Comparison of ENCODE assay signal across 34 cellular contexts in genomic region chr6:111936718-111937117, GRCh38.
"Had no signal": no experiment of that assay in that cellular context is flagged by ENCODE, and none has a peak within 500 bp of the region (broad histone marks: within the 10 kb centered on the region; RNA-seq: fewer than 3 reads in every experiment).

No MANE protein-coding gene starts in this region.

- H3K4me1 ChIP-seq: adrenal gland, body of pancreas, breast epithelium had no signal

- H3K27ac ChIP-seq: adrenal gland, body of pancreas, brain microvascular endothelial cell, breast epithelium, VCaP had no signal

- H3K27me3 Mint-ChIP-seq: activated CD4-positive, alpha-beta memory T cell treated with anti-CD3 and anti-CD28 coated beads for 36 hours; activated CD8-positive, alpha-beta T cell treated with anti-CD3 and anti-CD28 coated beads for 36 hours; activated naive CD8-positive, alpha-beta T cell treated with anti-CD3 and anti-CD28 coated beads for 36 hours; activated T-helper 17 cell treated with anti-CD3 and anti-CD28 coated beads, Interleukin-2, amount 50 U/mL, for 72 hours had no signal

- H3K27ac Mint-ChIP-seq: activated B cell treated with CpG ODN at 0.5 μM for 24 hours; activated CD4-positive, alpha-beta memory T cell treated with anti-CD3 and anti-CD28 coated beads for 36 hours; activated CD4-positive, alpha-beta T cell treated with anti-CD3 and anti-CD28 coated beads, Interleukin-2, amount 10 ng/mL, durations not matched to agents 24 days and 14 days; activated CD8-positive, alpha-beta T cell treated with anti-CD3 and anti-CD28 coated beads for 36 hours; activated naive CD4-positive, alpha-beta T cell treated with anti-CD3 and anti-CD28 coated beads for 36 hours; activated naive CD4-positive, alpha-beta T cell treated with anti-CD3 and anti-CD28 coated beads, Interleukin-2, amount 50 U/mL, for 72 hours; activated naive CD8-positive, alpha-beta T cell treated with anti-CD3 and anti-CD28 coated beads for 36 hours; activated T-cell treated with anti-CD3 and anti-CD28 coated beads, Interleukin-2, amount 50 U/mL, for 72 hours; activated T-helper 1 cell treated with anti-CD3 and anti-CD28 coated beads, Interleukin-12 subunit alpha, Interleukin-12 subunit beta, Interleukin-2, Interleukin-4 antibody, amounts not matched to agents 30 ng/mL and 10 ng/mL and 1 ng/mL, durations not matched to agents 14 hours and 24 hours and 36 hours; activated T-helper 17 cell treated with anti-CD3 and anti-CD28 coated beads, Interleukin-2, amount 50 U/mL, for 72 hours; T-helper 1 cell treated with Interleukin-12 subunit alpha and Interleukin-12 subunit beta and Interleukin-4 antibody, amounts not matched to agents 30 μg/mL and 1 μg/mL, for 36 hours; T-helper 2 cell treated with Interferon-gamma antibody and Interleukin-4, amounts not matched to agents 5 μg/mL and 100 μg/mL, for 36 hours had no signal

- DNase-seq: activated B cell treated with CpG ODN at 0.5 μM for 24 hours; activated CD4-positive, alpha-beta memory T cell treated with anti-CD3 and anti-CD28 coated beads for 36 hours; activated CD4-positive, alpha-beta T cell treated with anti-CD3 and anti-CD28 coated beads for 4 hours; activated CD4-positive, alpha-beta T cell treated with anti-CD3 and anti-CD28 coated beads, Interleukin-2, amount 10 ng/mL, durations not matched to agents 24 days and 14 days; activated CD4-positive, alpha-beta T cell treated with anti-CD3 and anti-CD28 coated beads, Interleukin-2, amount 50 U/mL, for 1 hour; activated CD4-positive, alpha-beta T cell treated with anti-CD3 and anti-CD28 coated beads, Interleukin-2, amount 50 U/mL, for 4 hours; activated CD4-positive, CD25-positive, alpha-beta regulatory T cell treated with anti-CD3 and anti-CD28 coated beads, Interleukin-2, amount 50 U/mL, for 72 hours; activated CD8-positive, alpha-beta memory T cell treated with anti-CD3 and anti-CD28 coated beads, Interleukin-2, amount 50 U/mL, for 4 hours; activated CD8-positive, alpha-beta T cell treated with anti-CD3 and anti-CD28 coated beads for 36 hours; activated effector memory CD4-positive, alpha-beta T cell treated with anti-CD3 and anti-CD28 coated beads, Interleukin-2, amount 50 U/mL, for 16 hours; activated gamma-delta T cell treated with Interleukin-2 at 50 U/mL for 16 hours; activated naive CD4-positive, alpha-beta T cell; activated naive CD4-positive, alpha-beta T cell treated with anti-CD3 and anti-CD28 coated beads for 36 hours; activated naive CD4-positive, alpha-beta T cell treated with anti-CD3 and anti-CD28 coated beads, Interleukin-2, amount 50 U/mL, for 16 hours; activated naive CD8-positive, alpha-beta T cell treated with anti-CD3 and anti-CD28 coated beads for 36 hours; activated T-cell treated with anti-CD3 and anti-CD28 coated beads for 4 hours; activated T-cell treated with anti-CD3 and anti-CD28 coated beads, Interleukin-2, amount 50 U/mL, for 1 hour; activated T-cell treated with anti-CD3 and anti-CD28 coated beads, Interleukin-2, amount 50 U/mL, for 4 hours; activated T-cell treated with anti-CD3 and anti-CD28 coated beads, Interleukin-2, amount 50 U/mL, for 72 hours; adrenal gland; amniotic stem cell; aorta; body of pancreas; brain microvascular endothelial cell; central memory CD4-positive, alpha-beta T cell; T-helper 2 cell; T-helper 9 cell had no signal

- H3K4me1 Mint-ChIP-seq: activated B cell treated with CpG ODN at 0.5 μM for 24 hours; activated CD4-positive, alpha-beta T cell treated with anti-CD3 and anti-CD28 coated beads, Interleukin-2, amount 10 ng/mL, durations not matched to agents 24 days and 14 days; activated naive CD8-positive, alpha-beta T cell treated with anti-CD3 and anti-CD28 coated beads for 36 hours; activated T-helper 17 cell treated with anti-CD3 and anti-CD28 coated beads, Interleukin-2, amount 50 U/mL, for 72 hours had no signal

- ATAC-seq: activated CD8-positive, alpha-beta T cell treated with anti-CD3 and anti-CD28 coated beads for 36 hours; activated naive CD4-positive, alpha-beta T cell treated with anti-CD3 and anti-CD28 coated beads, Interleukin-2, amount 50 U/mL, for 72 hours; activated T-cell treated with anti-CD3 and anti-CD28 coated beads, Interleukin-2, amount 50 U/mL, for 4 hours; activated T-cell treated with anti-CD3 and anti-CD28 coated beads, Interleukin-2, amount 50 U/mL, for 72 hours; activated T-helper 17 cell treated with anti-CD3 and anti-CD28 coated beads, Interleukin-2, amount 50 U/mL, for 72 hours; body of pancreas had no signal

- H3K9me3 ChIP-seq: adrenal gland had no signal

- H3K4me3 ChIP-seq: adrenal gland, body of pancreas, breast epithelium had no signal

- H3K4me3 Mint-ChIP-seq: activated B cell treated with CpG ODN at 0.5 μM for 24 hours; activated CD4-positive, alpha-beta memory T cell treated with anti-CD3 and anti-CD28 coated beads for 36 hours; activated CD4-positive, alpha-beta T cell treated with anti-CD3 and anti-CD28 coated beads, Interleukin-2, amount 10 ng/mL, durations not matched to agents 24 days and 14 days; activated CD8-positive, alpha-beta T cell treated with anti-CD3 and anti-CD28 coated beads for 36 hours; activated naive CD4-positive, alpha-beta T cell treated with anti-CD3 and anti-CD28 coated beads for 36 hours; activated naive CD8-positive, alpha-beta T cell treated with anti-CD3 and anti-CD28 coated beads for 36 hours; activated T-cell treated with anti-CD3 and anti-CD28 coated beads, Interleukin-2, amount 50 U/mL, for 4 hours; activated T-cell treated with anti-CD3 and anti-CD28 coated beads, Interleukin-2, amount 50 U/mL, for 72 hours; activated T-helper 1 cell treated with anti-CD3 and anti-CD28 coated beads, Interleukin-12 subunit alpha, Interleukin-12 subunit beta, Interleukin-2, Interleukin-4 antibody, amounts not matched to agents 30 ng/mL and 10 ng/mL and 1 ng/mL, durations not matched to agents 14 hours and 24 hours and 36 hours; activated T-helper 17 cell treated with anti-CD3 and anti-CD28 coated beads, Interleukin-2, amount 50 U/mL, for 72 hours; T-helper 1 cell treated with Interleukin-12 subunit alpha and Interleukin-12 subunit beta and Interleukin-4 antibody, amounts not matched to agents 30 μg/mL and 1 μg/mL, for 36 hours; T-helper 2 cell treated with Interferon-gamma antibody and Interleukin-4, amounts not matched to agents 5 μg/mL and 100 μg/mL, for 36 hours had no signal

- H3K27me3 ChIP-seq: adrenal gland, body of pancreas, brain microvascular endothelial cell, breast epithelium had no signal

- H3K36me3 ChIP-seq: adrenal gland, brain microvascular endothelial cell, breast epithelium had no signal
